8 cellular contexts compared by ENCODE assay signal in genomic region chr1:226064816-226065248, GRCh38. TPM values are rescaled to one million over a fixed set of nuclear protein-coding genes. Genes with fewer than 3 reads are reported as not detected.
A peak's percentile ranks its signal among the peaks of the same experiment; 100 is the strongest.
DNase-seq lines count a peak whose midpoint lies in the region; ATAC-seq and FAIRE-seq lines count a peak whose summit lies in the region.

No MANE protein-coding gene starts in this region.

- CTCF ChIA-PET in T-cell (lab: Charles Lee), result interaction anchor here (0.6 to 1.7 kb wide), 39 partner anchors 9 to 1357 kb away, joined by 3 to 38 read pairs (median 5); partner anchors contain the start of genes LBR (in 1 of the 2), SDE2 (in 1 of the 2) and TMEM63A (in 1 of the 2)

- FAIRE-seq in colon (lab: Jason Lieb, UNC), result peak; percentile 55

- peaks cover 42% of the 10 kb centered on the region for H3K36me3 Mint-ChIP-seq in T-cell

- peak; percentile 28 for DNase-seq in activated T-cell treated with anti-CD3 and anti-CD28 coated beads for 24 hours (ENCODE audit: low read depth)
- DNase-seq in activated T-cell treated with anti-CD3 and anti-CD28 coated beads, Interleukin-2, amount 50 U/mL, for 1 hour, result no peak
- peak; percentile 57 for DNase-seq in M059J (ENCODE audit: low read depth)
- DNase-seq in T-cell, result peak in 27 of 34 experiments; percentile 4 to 53 (median 35)
- DNase-seq in lung microvascular endothelial cell (ENCODE audit: low read depth in 2 of 2), result peak; percentile 75 to 81
- DNase-seq in superior temporal gyrus (ENCODE audit: extremely low spot score), result peak; percentile 83

- ATAC-seq in T-cell (replicated peaks in 1 of 4) (no peak), HG03108 (IDR thresholded peaks at IDR 0.05; ENCODE audit: unreplicated experiment) (no peak)

- H3K27ac Mint-ChIP-seq in T-cell, result peak overlapping the region; percentile 86 to 91

- peaks cover 62 to 67% (median 66%) of the 10 kb centered on the region in 3 donors for H3K4me1 Mint-ChIP-seq in T-cell

- no peaks in the 10 kb centered on the region for H3K27me3 Mint-ChIP-seq in T-cell

- POLR2A ChIA-PET in T-cell (lab: Charles Lee), result interaction anchor here (0.5 to 1.7 kb wide), 13 partner anchors 9 to 620 kb away, joined by 3 to 18 read pairs (median 3); partner anchors contain the start of gene SDE2 (in 2 of the 2)

- H3K4me3 Mint-ChIP-seq in T-cell, result peak overlapping the region; percentile 84 to 100 (median 99)

- H3K9me3 Mint-ChIP-seq in T-cell, result no peaks in the 10 kb centered on the region

RNA-seq across cellular contexts. Expression of gene H3-3A, which starts 2.3 kb away (rescaled TPM):
- 343 and 398 TPM in 2 replicates for total RNA-seq in M059J (2014; rRNA removed; shearing (Covaris generic))
- total RNA-seq in T-cell (100 to 1,000 TPM; 340 to 391 (median 366) TPM), lung microvascular endothelial cell (200 and 336 TPM in 2 replicates)
